In the genomic region with DNA sequence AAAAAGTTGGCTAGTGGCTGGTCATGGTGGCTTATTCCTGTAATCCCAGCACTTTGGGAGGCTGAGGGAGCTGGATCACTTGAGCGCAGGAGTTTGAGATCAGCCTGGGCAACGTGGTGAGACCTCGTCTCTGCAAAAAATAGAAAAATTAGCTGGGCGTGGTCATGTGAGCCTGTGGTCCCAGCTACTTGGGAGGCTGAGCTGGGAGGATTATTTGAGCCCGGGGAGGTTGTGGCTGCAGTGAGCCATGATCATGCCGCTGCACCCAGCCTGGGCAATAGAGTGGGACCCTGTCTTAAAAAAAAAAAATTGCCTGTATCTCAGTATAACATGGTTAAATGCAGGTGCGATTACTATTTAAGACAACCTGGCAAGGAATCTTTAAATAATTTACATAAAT, we compare ENCODE assay signal across 14 cellular contexts.
DNase-seq lines count a peak whose midpoint lies in the region; ATAC-seq, FAIRE-seq and TF ChIP-seq lines count a peak whose summit lies in the region.
"Had no signal": no experiment of that assay in that cellular context is flagged by ENCODE, and none has a peak within 500 bp of the region (broad histone marks: within the 10 kb centered on the region; RNA-seq: fewer than 3 reads in every experiment).

No MANE protein-coding gene starts in this region.

- H3K27me3 ChIP-seq in BLaER1, result no peaks in the 10 kb centered on the region
- H3K27me3 ChIP-seq in naive thymus-derived CD4-positive, alpha-beta T cell (ENCODE audit: control insufficient read depth in 2 of 2, insufficient read depth in 2 of 2, low read length in 2 of 2), result no peaks in the 10 kb centered on the region

- peak overlapping the region; percentile 96 for H3K27ac Mint-ChIP-seq in activated T-helper 1 cell treated with anti-CD3 and anti-CD28 coated beads, Interleukin-12 subunit alpha, Interleukin-12 subunit beta, Interleukin-2, Interleukin-4 antibody, amounts not matched to agents 30 ng/mL and 10 ng/mL and 1 ng/mL, durations not matched to agents 14 hours and 24 hours and 36 hours
- peak overlapping the region; percentile 64 to 96 (median 92) for H3K27ac Mint-ChIP-seq in naive thymus-derived CD4-positive, alpha-beta T cell

- H3K4me1 ChIP-seq in BLaER1, result peaks cover 89% of the 10 kb centered on the region
- peaks cover 73 to 88% of the 10 kb centered on the region in 2 donors for H3K4me1 ChIP-seq in naive thymus-derived CD4-positive, alpha-beta T cell (ENCODE audit: control insufficient read depth in 2 of 2, insufficient read depth in 2 of 2, low read length in 2 of 2)

- no peak for ATAC-seq in naive thymus-derived CD4-positive, alpha-beta T cell

- no peaks in the 10 kb centered on the region for H4K20me1 ChIP-seq in BLaER1

- peak overlapping the region; percentile 80 for H3K4me3 Mint-ChIP-seq in activated T-helper 1 cell treated with anti-CD3 and anti-CD28 coated beads, Interleukin-12 subunit alpha, Interleukin-12 subunit beta, Interleukin-2, Interleukin-4 antibody, amounts not matched to agents 30 ng/mL and 10 ng/mL and 1 ng/mL, durations not matched to agents 14 hours and 24 hours and 36 hours
- peak overlapping the region in 9 of 10 donors; percentile 2 to 91 (median 77) for H3K4me3 Mint-ChIP-seq in naive thymus-derived CD4-positive, alpha-beta T cell

- H3K4me2 ChIP-seq in BLaER1, result peak overlapping the region; percentile 72

- H3K9me3 ChIP-seq in BLaER1, result no peaks in the 10 kb centered on the region
- no peaks in the 10 kb centered on the region for H3K9me3 ChIP-seq in naive thymus-derived CD4-positive, alpha-beta T cell (ENCODE audit: control insufficient read depth in 2 of 3, low read length in 3 of 3)

- peak; percentile 23 for FAIRE-seq in GM19239 (lab: Jason Lieb, UNC)

- peaks cover 5% of the 10 kb centered on the region for H3K36me3 Mint-ChIP-seq in activated T-helper 1 cell treated with anti-CD3 and anti-CD28 coated beads, Interleukin-12 subunit alpha, Interleukin-12 subunit beta, Interleukin-2, Interleukin-4 antibody, amounts not matched to agents 30 ng/mL and 10 ng/mL and 1 ng/mL, durations not matched to agents 14 hours and 24 hours and 36 hours (ENCODE audit: low read depth)
- H3K36me3 Mint-ChIP-seq in naive thymus-derived CD4-positive, alpha-beta T cell, result peaks cover 0 to 17% (median 4%) of the 10 kb centered on the region in 5 donors

- H3K27me3 Mint-ChIP-seq in activated T-helper 1 cell treated with anti-CD3 and anti-CD28 coated beads, Interleukin-12 subunit alpha, Interleukin-12 subunit beta, Interleukin-2, Interleukin-4 antibody, amounts not matched to agents 30 ng/mL and 10 ng/mL and 1 ng/mL, durations not matched to agents 14 hours and 24 hours and 36 hours (ENCODE audit: insufficient read depth), result no peaks in the 10 kb centered on the region
- H3K27me3 Mint-ChIP-seq in naive thymus-derived CD4-positive, alpha-beta T cell, result no peaks in the 10 kb centered on the region

- no peak for TF ChIP-seq CTCF in GM10266 (IDR thresholded peaks at IDR 0.05; ENCODE audit: control insufficient read depth, insufficient read depth, low read depth, missing control alignments)

- no peaks in the 10 kb centered on the region for H3K36me3 ChIP-seq in BLaER1
- H3K36me3 ChIP-seq in naive thymus-derived CD4-positive, alpha-beta T cell (ENCODE audit: control insufficient read depth in 2 of 3, insufficient read depth in 3 of 3, low read length in 3 of 3), result no peaks in the 10 kb centered on the region

- CTCF ChIA-PET in naive thymus-derived CD4-positive, alpha-beta T cell (lab: Charles Lee), result interaction anchor here (0.6 to 1.7 kb wide), 4 partner anchors 9 to 61 kb away, joined by 3 to 6 read pairs (median 4); a partner anchor contains a TSS

- peak overlapping the region; percentile 71 for H3K27ac ChIP-seq in BLaER1
- peak overlapping the region; percentile 57 for H3K27ac ChIP-seq in naive thymus-derived CD4-positive, alpha-beta T cell (ENCODE audit: low read depth, low read length)

- no peak overlapping the region; the same call in 1 of the 2 replicates for H3K9ac ChIP-seq in BLaER1

- no peak overlapping the region for H3K4me3 ChIP-seq in BLaER1
- no peak overlapping the region for H3K4me3 ChIP-seq in naive thymus-derived CD4-positive, alpha-beta T cell (ENCODE audit: low read length)

- no peak for DNase-seq in GM19239 (ENCODE audit: insufficient read length, low spot score)
- DNase-seq in activated T-helper 1 cell treated with anti-CD3 and anti-CD28 coated beads, Interleukin-12 subunit alpha, Interleukin-12 subunit beta, Interleukin-2, Interleukin-4 antibody, amounts not matched to agents 30 ng/mL and 10 ng/mL and 1 ng/mL, durations not matched to agents 14 hours and 24 hours and 36 hours (ENCODE audit: low spot score), result no peak
- no peak for DNase-seq in naive thymus-derived CD4-positive, alpha-beta T cell
- no peak for DNase-seq in effector CD8-positive, alpha-beta T cell (lab: John Stamatoyannopoulos, UW)
- no peak for DNase-seq in GM10266 (ENCODE audit: extremely low spot score)
- DNase-seq in mucosa of gallbladder (ENCODE audit: low spot score), result no peak
- DNase-seq in ecto neural progenitor cell (ENCODE audit: low spot score), result no peak
- DNase-seq: activated CD4-positive, alpha-beta T cell treated with anti-CD3 and anti-CD28 coated beads, Interleukin-2, amount 50 U/mL, for 48 hours; glutamatergic neuron; NCI-H187; occipital lobe; stimulated activated CD8-positive, alpha-beta memory T cell treated with anti-CD3 and anti-CD28 coated beads, Interleukin-4, amount 100 ng/mL, for 48 hours; SW 1271 had no signal

- POLR2A ChIA-PET in naive thymus-derived CD4-positive, alpha-beta T cell (lab: Charles Lee), result interaction anchor here (0.6 to 2.3 kb wide), 5 partner anchors 8 to 172 kb away, joined by 4 to 13 read pairs (median 6); no protein-coding TSS in a partner anchor

- no peaks in the 10 kb centered on the region for H3K9me3 Mint-ChIP-seq in activated T-helper 1 cell treated with anti-CD3 and anti-CD28 coated beads, Interleukin-12 subunit alpha, Interleukin-12 subunit beta, Interleukin-2, Interleukin-4 antibody, amounts not matched to agents 30 ng/mL and 10 ng/mL and 1 ng/mL, durations not matched to agents 14 hours and 24 hours and 36 hours
- H3K9me3 Mint-ChIP-seq in naive thymus-derived CD4-positive, alpha-beta T cell, result no peaks in the 10 kb centered on the region

- intact Hi-C loops in activated T-helper 1 cell treated with anti-CD3 and anti-CD28 coated beads, Interleukin-12 subunit alpha, Interleukin-12 subunit beta, Interleukin-2, Interleukin-4 antibody, amounts not matched to agents 30 ng/mL and 10 ng/mL and 1 ng/mL, durations not matched to agents 14 hours and 24 hours and 36 hours (cut with micrococcal nuclease), result loop anchor here (1.0 to 2.0 kb wide), 4 partner anchors 9 to 140 kb away; no protein-coding TSS in a partner anchor
- intact Hi-C loops in naive thymus-derived CD4-positive, alpha-beta T cell (cut with micrococcal nuclease), result loop anchor here (1.0 to 5.0 kb wide), 9 partner anchors 8 to 850 kb away; a partner anchor contains a TSS

- H3K4me1 Mint-ChIP-seq in activated T-helper 1 cell treated with anti-CD3 and anti-CD28 coated beads, Interleukin-12 subunit alpha, Interleukin-12 subunit beta, Interleukin-2, Interleukin-4 antibody, amounts not matched to agents 30 ng/mL and 10 ng/mL and 1 ng/mL, durations not matched to agents 14 hours and 24 hours and 36 hours (ENCODE audit: low read depth), result peaks cover 95% of the 10 kb centered on the region
- H3K4me1 Mint-ChIP-seq in naive thymus-derived CD4-positive, alpha-beta T cell, result peaks cover 69 to 100% (median 96%) of the 10 kb centered on the region in 7 donors
